20 cellular contexts compared by ENCODE assay signal in genomic region chr3:47423548-47424145, GRCh38. TPM values are rescaled to one million over a fixed set of nuclear protein-coding genes. Genes with fewer than 3 reads are reported as not detected.
DNase-seq lines count a peak whose midpoint lies in the region; ATAC-seq, FAIRE-seq and TF ChIP-seq lines count a peak whose summit lies in the region.
"Had no signal": no experiment of that assay in that cellular context is flagged by ENCODE, and none has a peak within 500 bp of the region (broad histone marks: within the 10 kb centered on the region; RNA-seq: fewer than 3 reads in every experiment).

No MANE protein-coding gene starts in this region.

- H3K4me3 Mint-ChIP-seq in activated T-cell treated with anti-CD3 and anti-CD28 coated beads, Interleukin-2, amount 50 U/mL, for 24 hours, result no peak overlapping the region
- no peak overlapping the region for H3K4me3 Mint-ChIP-seq in activated T-cell treated with anti-CD3 and anti-CD28 coated beads, Interleukin-2, amount 50 U/mL, for 4 hours
- no peak overlapping the region for H3K4me3 Mint-ChIP-seq in activated naive CD8-positive, alpha-beta T cell treated with anti-CD3 and anti-CD28 coated beads, Interleukin-2, amount 10 ng/mL, durations not matched to agents 7 days and 5 days
- no peak overlapping the region for H3K4me3 Mint-ChIP-seq in naive thymus-derived CD8-positive, alpha-beta T cell
- H3K4me3 Mint-ChIP-seq: activated CD4-positive, alpha-beta T cell treated with anti-CD3 and anti-CD28 coated beads, Interleukin-2, amount 10 ng/mL, durations not matched to agents 7 days and 5 days; activated CD8-positive, alpha-beta memory T cell treated with anti-CD3 and anti-CD28 coated beads, Interleukin-2, amount 10 ng/mL, durations not matched to agents 7 days and 5 days; CD4-positive, alpha-beta memory T cell had no signal

- ATAC-seq in activated T-cell treated with anti-CD3 and anti-CD28 coated beads, Interleukin-2, amount 50 U/mL, for 4 hours, result no peak
- ATAC-seq in activated naive CD8-positive, alpha-beta T cell treated with anti-CD3 and anti-CD28 coated beads, Interleukin-2, amount 10 ng/mL, durations not matched to agents 7 days and 5 days (ENCODE audit: low read depth), result no peak
- ATAC-seq in naive thymus-derived CD8-positive, alpha-beta T cell, result no peak
- ATAC-seq: activated CD8-positive, alpha-beta memory T cell treated with anti-CD3 and anti-CD28 coated beads, Interleukin-2, amount 10 ng/mL, durations not matched to agents 7 days and 5 days; pancreas; PC-3; right cardiac atrium had no signal

- no peaks in the 10 kb centered on the region for H3K9me3 Mint-ChIP-seq in activated T-cell treated with anti-CD3 and anti-CD28 coated beads, Interleukin-2, amount 50 U/mL, for 24 hours
- no peaks in the 10 kb centered on the region for H3K9me3 Mint-ChIP-seq in activated T-cell treated with anti-CD3 and anti-CD28 coated beads, Interleukin-2, amount 50 U/mL, for 4 hours
- no peaks in the 10 kb centered on the region for H3K9me3 Mint-ChIP-seq in activated naive CD8-positive, alpha-beta T cell treated with anti-CD3 and anti-CD28 coated beads, Interleukin-2, amount 10 ng/mL, durations not matched to agents 7 days and 5 days
- H3K9me3 Mint-ChIP-seq in naive thymus-derived CD8-positive, alpha-beta T cell, result no peaks in the 10 kb centered on the region
- H3K9me3 Mint-ChIP-seq: activated CD4-positive, alpha-beta T cell treated with anti-CD3 and anti-CD28 coated beads, Interleukin-2, amount 10 ng/mL, durations not matched to agents 7 days and 5 days; CD4-positive, alpha-beta memory T cell had no signal

- POLR2A ChIA-PET in activated naive CD8-positive, alpha-beta T cell treated with anti-CD3 and anti-CD28 coated beads, Interleukin-2, amount 10 ng/mL, durations not matched to agents 7 days and 5 days (lab: Charles Lee), result no interaction called here
- POLR2A ChIA-PET in naive thymus-derived CD8-positive, alpha-beta T cell (lab: Charles Lee), result no interaction called here

- H3K27me3 Mint-ChIP-seq in activated T-cell treated with anti-CD3 and anti-CD28 coated beads, Interleukin-2, amount 50 U/mL, for 24 hours, result no peaks in the 10 kb centered on the region
- no peaks in the 10 kb centered on the region for H3K27me3 Mint-ChIP-seq in activated T-cell treated with anti-CD3 and anti-CD28 coated beads, Interleukin-2, amount 50 U/mL, for 4 hours (ENCODE audit: low read depth)
- no peaks in the 10 kb centered on the region for H3K27me3 Mint-ChIP-seq in activated naive CD8-positive, alpha-beta T cell treated with anti-CD3 and anti-CD28 coated beads, Interleukin-2, amount 10 ng/mL, durations not matched to agents 7 days and 5 days
- no peaks in the 10 kb centered on the region for H3K27me3 Mint-ChIP-seq in naive thymus-derived CD8-positive, alpha-beta T cell
- H3K27me3 Mint-ChIP-seq: activated CD4-positive, alpha-beta T cell treated with anti-CD3 and anti-CD28 coated beads, Interleukin-2, amount 10 ng/mL, durations not matched to agents 7 days and 5 days; activated CD8-positive, alpha-beta memory T cell treated with anti-CD3 and anti-CD28 coated beads, Interleukin-2, amount 10 ng/mL, durations not matched to agents 7 days and 5 days; CD4-positive, alpha-beta memory T cell had no signal

- peaks cover 84% of the 10 kb centered on the region for H3K36me3 Mint-ChIP-seq in activated T-cell treated with anti-CD3 and anti-CD28 coated beads, Interleukin-2, amount 50 U/mL, for 24 hours (ENCODE audit: low read depth)
- H3K36me3 Mint-ChIP-seq in activated T-cell treated with anti-CD3 and anti-CD28 coated beads, Interleukin-2, amount 50 U/mL, for 4 hours (ENCODE audit: insufficient read depth), result peaks cover 17% of the 10 kb centered on the region
- peaks cover 5% of the 10 kb centered on the region for H3K36me3 Mint-ChIP-seq in activated naive CD8-positive, alpha-beta T cell treated with anti-CD3 and anti-CD28 coated beads, Interleukin-2, amount 10 ng/mL, durations not matched to agents 7 days and 5 days
- peaks cover 8 to 32% (median 10%) of the 10 kb centered on the region in 3 donors for H3K36me3 Mint-ChIP-seq in naive thymus-derived CD8-positive, alpha-beta T cell

- peak overlapping the region; percentile 99 for H3K27ac Mint-ChIP-seq in activated T-cell treated with anti-CD3 and anti-CD28 coated beads, Interleukin-2, amount 50 U/mL, for 24 hours
- H3K27ac Mint-ChIP-seq in activated naive CD8-positive, alpha-beta T cell treated with anti-CD3 and anti-CD28 coated beads, Interleukin-2, amount 10 ng/mL, durations not matched to agents 7 days and 5 days, result peak overlapping the region; percentile 28
- H3K27ac Mint-ChIP-seq in naive thymus-derived CD8-positive, alpha-beta T cell, result peak overlapping the region in 6 of 10 donors; percentile 19 to 99 (median 60)
- H3K27ac Mint-ChIP-seq: activated CD8-positive, alpha-beta memory T cell treated with anti-CD3 and anti-CD28 coated beads, Interleukin-2, amount 10 ng/mL, durations not matched to agents 7 days and 5 days had no signal

- peaks cover 23% of the 10 kb centered on the region for H3K4me1 Mint-ChIP-seq in activated T-cell treated with anti-CD3 and anti-CD28 coated beads, Interleukin-2, amount 50 U/mL, for 24 hours (ENCODE audit: low read depth)
- H3K4me1 Mint-ChIP-seq in activated T-cell treated with anti-CD3 and anti-CD28 coated beads, Interleukin-2, amount 50 U/mL, for 4 hours (ENCODE audit: low read depth), result peaks cover 16% of the 10 kb centered on the region
- peaks cover 14% of the 10 kb centered on the region for H3K4me1 Mint-ChIP-seq in activated naive CD8-positive, alpha-beta T cell treated with anti-CD3 and anti-CD28 coated beads, Interleukin-2, amount 10 ng/mL, durations not matched to agents 7 days and 5 days
- peaks cover 10 to 22% (median 21%) of the 10 kb centered on the region in 4 donors for H3K4me1 Mint-ChIP-seq in naive thymus-derived CD8-positive, alpha-beta T cell

- no peak for TF ChIP-seq CTCF in D721Med (IDR thresholded peaks at IDR 0.05; ENCODE audit: insufficient read depth, missing control alignments)

- DNase-seq in activated T-cell treated with anti-CD3 and anti-CD28 coated beads, Interleukin-2, amount 50 U/mL, for 24 hours, result no peak
- DNase-seq in activated T-cell treated with anti-CD3 and anti-CD28 coated beads, Interleukin-2, amount 50 U/mL, for 4 hours, result no peak
- DNase-seq in D721Med (ENCODE audit: insufficient read length, low spot score) (peak; percentile 14), DMS53 treated with DMSO at 0.1 percent for 48 hours (lab: John Stamatoyannopoulos, UW; ENCODE audit: unreplicated experiment) (no peak), pons (ENCODE audit: low spot score) (no peak), DMS114 treated with DMSO at 0.1 percent for 48 hours (lab: John Stamatoyannopoulos, UW; ENCODE audit: unreplicated experiment) (no peak)
- DNase-seq in activated naive CD8-positive, alpha-beta T cell treated with anti-CD3 and anti-CD28 coated beads, Interleukin-2, amount 10 ng/mL, durations not matched to agents 7 days and 5 days, result no peak
- no peak for DNase-seq in naive thymus-derived CD8-positive, alpha-beta T cell
- DNase-seq: activated CD4-positive, alpha-beta T cell treated with anti-CD3 and anti-CD28 coated beads, Interleukin-2, amount 10 ng/mL, durations not matched to agents 7 days and 5 days; activated CD8-positive, alpha-beta memory T cell treated with anti-CD3 and anti-CD28 coated beads, Interleukin-2, amount 10 ng/mL, durations not matched to agents 7 days and 5 days; CD4-positive, alpha-beta memory T cell; DMS 273 treated with DMSO at 0.1 percent for 48 hours; NCI-H524; PC-3; right cardiac atrium; SHP77; spleen; stimulated activated CD4-positive, alpha-beta T cell treated with anti-CD3 and anti-CD28 coated beads, Interleukin-2, amount 100 ng/mL, for 48 hours had no signal

- FAIRE-seq in D721Med (lab: Jason Lieb, UNC), result no peak
- FAIRE-seq: islet of Langerhans, pancreas had no signal

RNA-seq across cellular contexts. Expression of gene PTPN23, which starts 42.8 kb away (rescaled TPM):
- 10 to 100 TPM; 34.9 to 44.8 (median 42.2) TPM for total RNA-seq in activated T-cell treated with anti-CD3 and anti-CD28 coated beads, Interleukin-2, amount 50 U/mL, for 4 hours
- 10 to 100 TPM; 36.6 to 42.6 TPM for total RNA-seq in activated naive CD8-positive, alpha-beta T cell treated with anti-CD3 and anti-CD28 coated beads, Interleukin-2, amount 10 ng/mL, durations not matched to agents 7 days and 5 days
- total RNA-seq in naive thymus-derived CD8-positive, alpha-beta T cell, result 10 to 100 TPM; 49.7 to 63.8 TPM
- 1 to 10 TPM; 3.0 to 3.9 (median 3.8) TPM for polyA plus RNA-seq in naive thymus-derived CD8-positive, alpha-beta T cell

RNA-seq across cellular contexts. Expression of gene SCAP, which starts 52.1 kb away (rescaled TPM):
- 10 to 100 TPM; 71.8 to 91.5 (median 90.1) TPM for total RNA-seq in activated T-cell treated with anti-CD3 and anti-CD28 coated beads, Interleukin-2, amount 50 U/mL, for 4 hours
- total RNA-seq in activated naive CD8-positive, alpha-beta T cell treated with anti-CD3 and anti-CD28 coated beads, Interleukin-2, amount 10 ng/mL, durations not matched to agents 7 days and 5 days, result 10 to 100 TPM; 73.5 to 80.1 TPM
- 10 to 100 TPM; 94.8 to 95.9 TPM for total RNA-seq in naive thymus-derived CD8-positive, alpha-beta T cell
- 10 to 100 TPM; 32.3 to 55.7 (median 38.7) TPM for polyA plus RNA-seq in naive thymus-derived CD8-positive, alpha-beta T cell

Comparison
In these comparisons a context has a peak if more than half of its experiments do, and no peak if none do; other contexts are left out.
1. H3K27ac Mint-ChIP-seq: peak in every context shown above with its lines; median percentile 99 in activated T-cell treated with anti-CD3 and anti-CD28 coated beads, Interleukin-2, amount 50 U/mL, for 24 hours; 60 in naive thymus-derived CD8-positive, alpha-beta T cell; 28 in activated naive CD8-positive, alpha-beta T cell treated with anti-CD3 and anti-CD28 coated beads, Interleukin-2, amount 10 ng/mL, durations not matched to agents 7 days and 5 days.